ENCODE assay signal across 9 cellular contexts in genomic region chr17:40559954-40560591, GRCh38. TPM values are rescaled to one million over a fixed set of nuclear protein-coding genes. Genes with fewer than 3 reads are reported as not detected.
DNase-seq lines count a peak whose midpoint lies in the region; ATAC-seq, FAIRE-seq and TF ChIP-seq lines count a peak whose summit lies in the region.
"Had no signal": no experiment of that assay in that cellular context is flagged by ENCODE, and none has a peak within 500 bp of the region (broad histone marks: within the 10 kb centered on the region; RNA-seq: fewer than 3 reads in every experiment).

No MANE protein-coding gene starts in this region.

- ATAC-seq in Right ventricle myocardium inferior (peak; percentile 80), pancreas (peak; percentile 95 to 99 (median 96))

- H3K9me3 ChIP-seq in pancreas (no peaks in the 10 kb centered on the region), tibial nerve (no peaks in the 10 kb centered on the region)

- 25% methylated on average over 13 of the region's 13 CpGs for WGBS in pancreas, 2 donors
- WGBS in tibial nerve, 2 donors = 25 to 29% methylated on average over 9 to 12 of the region's 13 CpGs

- peak; percentile 93 to 97 (median 95) for TF ChIP-seq CTCF in pancreas (IDR thresholded peaks at IDR 0.05)
- peak; percentile 89 to 98 (median 95) for TF ChIP-seq CTCF in tibial nerve (IDR thresholded peaks at IDR 0.05)

- H3K27me3 ChIP-seq in pancreas (no peaks in the 10 kb centered on the region), tibial nerve (peaks cover 0 to under 1% of the 10 kb centered on the region in 2 donors)

- H3K36me3 ChIP-seq in pancreas (no peaks in the 10 kb centered on the region), tibial nerve (no peaks in the 10 kb centered on the region)

- DNase-seq in NK-92 treated with Interleukin-12 subunit alpha and Interleukin-12 subunit beta, amount 100 ng/mL, for 24 hours (lab: John Stamatoyannopoulos, UW) = peak; percentile 72
- DNase-seq in NK-92 (lab: John Stamatoyannopoulos, UW; ENCODE audit: unreplicated experiment) = no peak
- DNase-seq in NCI-H1105 (lab: John Stamatoyannopoulos, UW) = peak; percentile 83
- peak; percentile 52 for DNase-seq in SKM-1 (lab: John Stamatoyannopoulos, UW; ENCODE audit: unreplicated experiment)
- peak; percentile 72 for DNase-seq in activated naive CD8-positive, alpha-beta T cell treated with anti-CD3 and anti-CD28 coated beads, Interleukin-2, amount 50 U/mL, for 16 hours (ENCODE audit: low read depth, low spot score)
- peak; percentile 91 for DNase-seq in Right ventricle myocardium inferior (ENCODE audit: missing footprints)
- DNase-seq in pancreas = peak; percentile 82 to 95 (median 92)
- peak; percentile 87 to 98 for DNase-seq in tibial nerve (ENCODE audit: low spot score in 2 of 2)

- no peak for FAIRE-seq in pancreas (lab: Jason Lieb, UNC)
- FAIRE-seq: A204.1 had no signal

- H3K4me3 ChIP-seq in pancreas = peak overlapping the region in 1 of 4 donors; percentile 23
- H3K4me3 ChIP-seq in tibial nerve = peak overlapping the region in 2 of 4 donors; percentile 30 to 31

- peak overlapping the region; percentile 39 to 69 (median 46) for H3K27ac ChIP-seq in pancreas
- H3K27ac ChIP-seq in tibial nerve = peak overlapping the region; percentile 20 to 93 (median 50)

- TF ChIP-seq EP300 in tibial nerve (IDR thresholded peaks at IDR 0.05) = peak in 1 of 2 donors; percentile 77

- no peak for TF ChIP-seq POLR2A in tibial nerve (IDR thresholded peaks at IDR 0.05)

- intact Hi-C loops in Right ventricle myocardium inferior (cut with DNase I) = loop anchor here (1.0 to 2.0 kb wide), 4 partner anchors 27 to 201 kb away; no protein-coding TSS in a partner anchor
- intact Hi-C loops in pancreas (cut with DNase I) = loop anchor here in 1 of 3 donors (10.0 kb wide), 1 partner anchor 195 kb away; the partner anchor contains the start of gene GJD3

- H3K4me1 ChIP-seq in pancreas (peaks cover 0 to 3% (median 0%) of the 10 kb centered on the region in 3 donors), tibial nerve (peaks cover 3 to 53% (median 12%) of the 10 kb centered on the region in 4 donors)

RNA-seq across cellular contexts. Expression of gene CCR7, which starts 5.2 kb away (rescaled TPM):
- total RNA-seq in Right ventricle myocardium inferior = not detected
- total RNA-seq in pancreas = under 1 TPM in 3 of 6 donors, not detected in 3; 0.09 to 0.82 (median 0.09) TPM
- under 1 TPM; 0.07 to 0.08 TPM for polyA plus RNA-seq in pancreas
- total RNA-seq in tibial nerve = 1 to 10 TPM in 1 of 4 donors, not detected in 3; 1.5 TPM

RNA-seq across cellular contexts. Expression of gene TNS4, which starts 58.6 kb away (rescaled TPM):
- not detected for total RNA-seq in Right ventricle myocardium inferior
- total RNA-seq in pancreas = under 1 TPM in 2 of 6 donors, not detected in 4; 0.16 to 0.24 TPM
- not detected for polyA plus RNA-seq in pancreas
- total RNA-seq in tibial nerve = under 1 TPM in 1 of 4 donors, not detected in 3; 0.30 TPM
